In genomic region chr20:54221383-54221782, GRCh38 we compare ENCODE assay signal across 12 cellular contexts. TPM values are rescaled to one million over a fixed set of nuclear protein-coding genes. Genes with fewer than 3 reads are reported as not detected.
DNase-seq lines count a peak whose midpoint lies in the region; ATAC-seq, FAIRE-seq and TF ChIP-seq lines count a peak whose summit lies in the region.
"Had no signal": no experiment of that assay in that cellular context is flagged by ENCODE, and none has a peak within 500 bp of the region (broad histone marks: within the 10 kb centered on the region; RNA-seq: fewer than 3 reads in every experiment).

No MANE protein-coding gene starts in this region.

- H3K4me1 ChIP-seq in HepG2 (ENCODE audit: insufficient read depth, low read length) = peaks cover 8% of the 10 kb centered on the region
- no peaks in the 10 kb centered on the region for H3K4me1 ChIP-seq in transverse colon

- POLR2A ChIA-PET in T-cell (lab: Charles Lee) = no interaction called here
- POLR2A ChIA-PET in HepG2 (lab: Yijun Ruan, JAX) = interaction anchor here (3.2 kb wide), 1 partner anchor 13 kb away, joined by 10 read pairs; the partner anchor contains the start of gene PFDN4

- H3K36me3 Mint-ChIP-seq in T-cell = peaks cover 18% of the 10 kb centered on the region

- H2AFZ ChIP-seq in HepG2 (ENCODE audit: low read length) = no peak overlapping the region

- over 99% methylated on average over 2 of the region's 2 CpGs for WGBS in HepG2 (ENCODE audit: low lambda C conversion rate)
- 73 to 74% methylated on average over 2 of the region's 2 CpGs for WGBS in transverse colon (ENCODE audit: low coverage in 1 of 2), 2 donors

- H3K9me3 ChIP-seq in HepG2 (ENCODE audit: low read length) (no peaks in the 10 kb centered on the region), WERI-Rb-1 (ENCODE audit: severe bottlenecking) (no peaks in the 10 kb centered on the region), transverse colon (no peaks in the 10 kb centered on the region)

- no peaks in the 10 kb centered on the region for H3K9me3 Mint-ChIP-seq in T-cell

- H3K4me1 Mint-ChIP-seq in T-cell = peaks cover 20 to 23% (median 22%) of the 10 kb centered on the region in 3 donors

- ATAC-seq in GM21619 (IDR thresholded peaks at IDR 0.05; ENCODE audit: unreplicated experiment) = peak; percentile 79
- ATAC-seq in T-cell (replicated peaks in 1 of 4) = peak; percentile 68 to 93 (median 78)
- ATAC-seq in HepG2 = peak; percentile 17; the same call in 1 of the 3 replicates
- no peak for ATAC-seq in GM18520 (IDR thresholded peaks at IDR 0.05; ENCODE audit: unreplicated experiment)
- ATAC-seq in GM19035 (IDR thresholded peaks at IDR 0.05; ENCODE audit: unreplicated experiment) = no peak

- DNase-seq in GM12865 (ENCODE audit: low read depth) (peak; percentile 9), T-cell (peak in 15 of 34 experiments; percentile 8 to 50 (median 18)), HepG2 (ENCODE audit: low spot score) (no peak), WERI-Rb-1 (no peak), transverse colon (no peak)
- DNase-seq: activated effector memory CD4-positive, alpha-beta T cell treated with Interleukin-2 at 50 U/mL for 16 hours; NCI-H2029 had no signal

- intact Hi-C loops in HepG2 (cut with micrococcal nuclease; ENCODE audit: unreplicated experiment) = no loop called here
- intact Hi-C loops in transverse colon (cut with DNase I; ENCODE audit: low total_unique reads) = loop anchor here (5.0 kb wide), 1 partner anchor 426 kb away; no protein-coding TSS in a partner anchor

- H3K4me3 ChIP-seq in GM12865 (ENCODE audit: low read depth, low read length) (no peak overlapping the region), HepG2 (replicated peaks in 1 of 3; ENCODE audit: insufficient read depth in 1 of 3, low read depth in 2 of 3, low read length in 3 of 3) (no peak overlapping the region), WERI-Rb-1 (ENCODE audit: low read depth, low read length) (no peak overlapping the region), transverse colon (no peak overlapping the region)

- no TSS peak for BruUV-seq in HepG2 (replicated peaks; lab: Mats Ljungman, UMichigan)

- H3K27me3 Mint-ChIP-seq in T-cell = no peaks in the 10 kb centered on the region

- no peak overlapping the region for H3K4me2 ChIP-seq in HepG2 (ENCODE audit: low read depth, low read length)

- H3K9ac ChIP-seq in HepG2 (ENCODE audit: insufficient read depth, low read depth, low read length) = no peak overlapping the region

- H3K79me2 ChIP-seq in HepG2 (ENCODE audit: insufficient read depth, low read length) = no peaks in the 10 kb centered on the region

- H4K20me1 ChIP-seq in HepG2 (ENCODE audit: insufficient read depth, low read length) = no peaks in the 10 kb centered on the region

- TF ChIP-seq CTCF in GM12865 (IDR thresholded peaks at IDR 0.05; ENCODE audit: insufficient read depth, low read depth, low read length, missing control alignments) (no peak), HepG2 (CRISPR knock-in tag; IDR thresholded peaks at IDR 0.05) (no peak), WERI-Rb-1 (IDR thresholded peaks at IDR 0.05; ENCODE audit: low read depth, low read length) (no peak), transverse colon (IDR thresholded peaks at IDR 0.05) (no peak)

- TF ChIP-seq RAD21 in HepG2 (CRISPR knock-in tag; IDR thresholded peaks at IDR 0.05) = no peak

- TF ChIP-seq POLR2A in HepG2 (IDR thresholded peaks at IDR 0.05; ENCODE audit: insufficient read depth in 1 of 2, low read depth in 2 of 2, low read length in 2 of 2) = no peak; a peak in 1 of 4 replicates
- no peak for TF ChIP-seq POLR2A in transverse colon (IDR thresholded peaks at IDR 0.05)

- H3K27ac ChIP-seq in HepG2 (ENCODE audit: extremely low read length, insufficient read depth, low read length) (no peak overlapping the region), WERI-Rb-1 (no peak overlapping the region), transverse colon (no peak overlapping the region)

- CTCF ChIA-PET in T-cell (lab: Charles Lee) (interaction anchor here in 1 of 2 donors (1.4 kb wide), 1 partner anchor 13 kb away, joined by 5 read pairs; the partner anchor contains the start of gene PFDN4), HepG2 (lab: Yijun Ruan, JAX; ENCODE audit: low intra/inter-chr PET ratio, low total read pairs) (interaction anchor here (3.4 kb wide), 1 partner anchor 425 kb away, joined by 41 read pairs; no protein-coding TSS in a partner anchor)

- in situ Hi-C loops in HepG2 (cut with HindIII; ENCODE audit: extremely low pct_ligation_motif_present, low pct_unique_long_range_greater_than_20kb) = loop anchor here (5.0 to 25.0 kb wide), 2 partner anchors 426 to 1134 kb away; no protein-coding TSS in a partner anchor
- in situ Hi-C loops in transverse colon (cut with MboI; ENCODE audit: low pct_ligation_motif_present in 1 of 4, low pct_unique_long_range_greater_than_20kb in 1 of 4, low sequenced_read_pairs in 3 of 4) = loop anchor here (5.0 to 25.0 kb wide), 4 partner anchors 413 to 659 kb away; no protein-coding TSS in a partner anchor

- peak overlapping the region in 2 of 3 donors; percentile 4 to 40 for H3K4me3 Mint-ChIP-seq in T-cell

- no peak for TF ChIP-seq EP300 in HepG2 (IDR thresholded peaks at IDR 0.05; ENCODE audit: low read depth in 2 of 2, low read length in 2 of 2)
- no peak for TF ChIP-seq EP300 in HepG2 (CRISPR knock-in tag; IDR thresholded peaks at IDR 0.05; ENCODE audit: borderline replicate concordance)
- no peak for TF ChIP-seq EP300 in transverse colon (IDR thresholded peaks at IDR 0.05; ENCODE audit: low read depth)

- no peaks in the 10 kb centered on the region for H3K27me3 ChIP-seq in HepG2 (ENCODE audit: control insufficient read depth in 1 of 2, insufficient read depth in 2 of 2, low read length in 2 of 2)
- H3K27me3 ChIP-seq in WERI-Rb-1 (ENCODE audit: insufficient read depth, low read depth, severe bottlenecking) = peaks cover 14% of the 10 kb centered on the region
- no peaks in the 10 kb centered on the region for H3K27me3 ChIP-seq in transverse colon

- FAIRE-seq in HepG2 (lab: Jason Lieb, UNC) = no peak
- FAIRE-seq: islet of Langerhans had no signal

- peaks cover 5 to 22% of the 10 kb centered on the region in 2 experiments for H3K36me3 ChIP-seq in HepG2 (replicated peaks in 1 of 2; ENCODE audit: control insufficient read depth in 1 of 2, insufficient read depth in 2 of 2, low read length in 2 of 2)
- no peaks in the 10 kb centered on the region; the same call in 1 of the 2 replicates for H3K36me3 ChIP-seq in WERI-Rb-1
- peaks cover 0 to 9% (median 2%) of the 10 kb centered on the region in 4 donors for H3K36me3 ChIP-seq in transverse colon

- peak overlapping the region; percentile 84 to 91 for H3K27ac Mint-ChIP-seq in T-cell

RNA-seq across cellular contexts. Expression of gene PFDN4, which starts 13.5 kb away (rescaled TPM):
- total RNA-seq in T-cell (10 to 100 TPM; 14.9 to 19.2 (median 17.6) TPM), HepG2 (2016; rRNA removed; fragmentation: Illumina TruSeq; extraction: Trizol) (227 and 299 TPM in 2 replicates), transverse colon (10 to 100 TPM in 3 of 4 donors, 1 to 10 TPM in 1; 4.6 to 73.5 (median 28.5) TPM)
- 116 and 137 TPM in 2 replicates for total RNA-seq in HepG2 (2016; cell fraction: cytosol; rRNA removed; fragmentation: Illumina TruSeq; extraction: Trizol; ENCODE audit: low read depth)
- total RNA-seq in HepG2 (2016; cell fraction: insoluble cytoplasmic fraction; rRNA removed; fragmentation: Illumina TruSeq; extraction: Trizol) = 227 and 317 TPM in 2 replicates
- 141 and 157 TPM in 2 replicates for total RNA-seq in HepG2 (2016; cell fraction: membrane; rRNA removed; fragmentation: Illumina TruSeq; extraction: Trizol)
- 81.8 and 87.1 TPM in 2 replicates for total RNA-seq in HepG2 (2016; cell fraction: nucleus; rRNA removed; fragmentation: Illumina TruSeq; extraction: Trizol)
- 41.7 and 59.8 TPM in 2 replicates for polyA plus RNA-seq in HepG2 (2011; rRNA removed)
- polyA plus RNA-seq in HepG2 (2011; cell fraction: cytosol; rRNA removed) = 37.0 and 54.6 TPM in 2 replicates
- 11.6 and 20.3 TPM in 2 replicates for polyA plus RNA-seq in HepG2 (2011; cell fraction: nucleus; rRNA removed)
- 152 and 165 TPM in 2 replicates for polyA plus RNA-seq in HepG2 (2012)
- polyA plus RNA-seq in HepG2 (2016; cell fraction: cytosol; fragmentation: Illumina TruSeq; extraction: Trizol; ENCODE audit: low read depth) = 106 and 114 TPM in 2 replicates
- polyA plus RNA-seq in HepG2 (2016; cell fraction: insoluble cytoplasmic fraction; fragmentation: Illumina TruSeq; extraction: Trizol; ENCODE audit: low read depth) = 248 and 300 TPM in 2 replicates
- 116 and 120 TPM in 2 replicates for polyA plus RNA-seq in HepG2 (2016; cell fraction: membrane; fragmentation: Illumina TruSeq; extraction: Trizol; ENCODE audit: low read depth)
- 122 and 141 TPM in 2 replicates for polyA plus RNA-seq in HepG2 (2016; cell fraction: nucleus; fragmentation: Illumina TruSeq; extraction: Trizol; ENCODE audit: insufficient read depth, low read depth)
- 0.28 and 1.1 TPM in 2 replicates for polyA minus RNA-seq in HepG2 (2011; rRNA and poly(A)+ RNA removed; ENCODE audit: low replicate concordance)
- polyA minus RNA-seq in HepG2 (2011; cell fraction: cytosol; rRNA and poly(A)+ RNA removed) = 31.9 and 32.4 TPM in 2 replicates
- polyA minus RNA-seq in HepG2 (2011; cell fraction: nucleus; rRNA and poly(A)+ RNA removed) = 16.5 and 23.9 TPM in 2 replicates

RNA-seq across cellular contexts. Expression of gene CYP24A1, which starts 47.6 kb away (rescaled TPM):
- total RNA-seq in T-cell (under 1 TPM in 4 of 5 donors, not detected in 1; 0.13 to 0.79 (median 0.42) TPM), HepG2 (2016; rRNA removed; fragmentation: Illumina TruSeq; extraction: Trizol) (6.9 and 9.4 TPM in 2 replicates), transverse colon (not detected)
- 67.3 and 73.1 TPM in 2 replicates for total RNA-seq in HepG2 (2016; cell fraction: cytosol; rRNA removed; fragmentation: Illumina TruSeq; extraction: Trizol; ENCODE audit: low read depth)
- total RNA-seq in HepG2 (2016; cell fraction: insoluble cytoplasmic fraction; rRNA removed; fragmentation: Illumina TruSeq; extraction: Trizol) = 6.1 and 9.5 TPM in 2 replicates
- 33.5 and 36.3 TPM in 2 replicates for total RNA-seq in HepG2 (2016; cell fraction: membrane; rRNA removed; fragmentation: Illumina TruSeq; extraction: Trizol)
- total RNA-seq in HepG2 (2016; cell fraction: nucleus; rRNA removed; fragmentation: Illumina TruSeq; extraction: Trizol) = 7.8 and 8.5 TPM in 2 replicates
- 23.7 and 32.7 TPM in 2 replicates for polyA plus RNA-seq in HepG2 (2011; rRNA removed)
- polyA plus RNA-seq in HepG2 (2011; cell fraction: cytosol; rRNA removed) = 15.3 and 17.1 TPM in 2 replicates
- polyA plus RNA-seq in HepG2 (2011; cell fraction: nucleus; rRNA removed) = 38.3 and 55.7 TPM in 2 replicates
- polyA plus RNA-seq in HepG2 (2012) = 1.8 and 6.1 TPM in 2 replicates
- polyA plus RNA-seq in HepG2 (2016; cell fraction: cytosol; fragmentation: Illumina TruSeq; extraction: Trizol; ENCODE audit: low read depth) = 0.28 and 0.52 TPM in 2 replicates
- 2.7 and 3.9 TPM in 2 replicates for polyA plus RNA-seq in HepG2 (2016; cell fraction: insoluble cytoplasmic fraction; fragmentation: Illumina TruSeq; extraction: Trizol; ENCODE audit: low read depth)
- 0.63 and 1.2 TPM in 2 replicates for polyA plus RNA-seq in HepG2 (2016; cell fraction: membrane; fragmentation: Illumina TruSeq; extraction: Trizol; ENCODE audit: low read depth)
- 13.8 and 14.1 TPM in 2 replicates for polyA plus RNA-seq in HepG2 (2016; cell fraction: nucleus; fragmentation: Illumina TruSeq; extraction: Trizol; ENCODE audit: insufficient read depth, low read depth)
- 40.3 TPM in 1 of 2 replicates, not detected in the other for polyA minus RNA-seq in HepG2 (2011; rRNA and poly(A)+ RNA removed; ENCODE audit: low replicate concordance)
- polyA minus RNA-seq in HepG2 (2011; cell fraction: cytosol; rRNA and poly(A)+ RNA removed) = 45.4 and 51.8 TPM in 2 replicates
- polyA minus RNA-seq in HepG2 (2011; cell fraction: nucleus; rRNA and poly(A)+ RNA removed) = 44.9 and 49.7 TPM in 2 replicates
- total RNA-seq: endothelial cell of umbilical vein had no signal
- polyA plus RNA-seq: endothelial cell of umbilical vein had no signal

Comparison
In these comparisons a context has a peak if more than half of its experiments do, and no peak if none do; other contexts are left out.
1. ATAC-seq: peak in GM21619 (single experiment), T-cell (4 of 4) and HepG2 (single experiment); none in GM18520 (single experiment) and GM19035 (single experiment).